27 cellular contexts compared by ENCODE assay signal in the genomic region with DNA sequence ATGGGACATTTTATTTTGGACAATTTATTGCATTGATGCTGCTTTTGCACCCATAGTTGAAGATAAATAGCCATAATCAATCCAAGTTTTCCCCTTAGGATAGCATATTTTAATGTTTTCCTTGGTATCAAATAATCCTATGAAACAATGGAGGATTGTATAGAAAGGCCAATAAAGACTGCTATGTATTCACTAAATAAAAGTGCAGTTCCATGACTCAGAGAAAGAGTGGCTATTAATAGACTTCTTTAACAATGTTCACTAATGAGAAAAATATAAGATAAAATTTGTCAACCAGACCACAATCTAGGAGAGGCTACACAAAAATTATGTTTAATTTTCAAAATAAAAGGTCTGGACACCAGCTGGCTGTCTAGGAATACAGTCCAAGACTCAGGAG.
"Had no signal": no experiment of that assay in that cellular context is flagged by ENCODE, and none has a peak within 500 bp of the region (broad histone marks: within the 10 kb centered on the region; RNA-seq: fewer than 3 reads in every experiment).

No MANE protein-coding gene starts in this region.

- DNase-seq: activated B cell treated with CpG ODN at 0.5 μM for 24 hours; activated CD4-positive, alpha-beta memory T cell treated with anti-CD3 and anti-CD28 coated beads for 36 hours; activated CD4-positive, alpha-beta T cell treated with anti-CD3 and anti-CD28 coated beads for 4 hours; activated CD4-positive, alpha-beta T cell treated with anti-CD3 and anti-CD28 coated beads, Interleukin-2, amount 10 ng/mL, durations not matched to agents 24 days and 14 days; activated CD4-positive, alpha-beta T cell treated with anti-CD3 and anti-CD28 coated beads, Interleukin-2, amount 50 U/mL, for 1 hour; activated CD4-positive, alpha-beta T cell treated with anti-CD3 and anti-CD28 coated beads, Interleukin-2, amount 50 U/mL, for 4 hours; activated CD4-positive, CD25-positive, alpha-beta regulatory T cell treated with anti-CD3 and anti-CD28 coated beads, Interleukin-2, amount 50 U/mL, for 72 hours; activated CD8-positive, alpha-beta memory T cell treated with anti-CD3 and anti-CD28 coated beads, Interleukin-2, amount 50 U/mL, for 4 hours; activated CD8-positive, alpha-beta T cell treated with anti-CD3 and anti-CD28 coated beads for 36 hours; activated effector memory CD4-positive, alpha-beta T cell treated with anti-CD3 and anti-CD28 coated beads, Interleukin-2, amount 50 U/mL, for 16 hours; activated gamma-delta T cell treated with Interleukin-2 at 50 U/mL for 16 hours; activated naive CD4-positive, alpha-beta T cell; activated naive CD4-positive, alpha-beta T cell treated with anti-CD3 and anti-CD28 coated beads for 36 hours; activated naive CD4-positive, alpha-beta T cell treated with anti-CD3 and anti-CD28 coated beads, Interleukin-2, amount 50 U/mL, for 16 hours; activated naive CD8-positive, alpha-beta T cell treated with anti-CD3 and anti-CD28 coated beads for 36 hours; activated T-cell treated with anti-CD3 and anti-CD28 coated beads for 4 hours; activated T-cell treated with anti-CD3 and anti-CD28 coated beads, Interleukin-2, amount 50 U/mL, for 1 hour; activated T-cell treated with anti-CD3 and anti-CD28 coated beads, Interleukin-2, amount 50 U/mL, for 4 hours; activated T-cell treated with anti-CD3 and anti-CD28 coated beads, Interleukin-2, amount 50 U/mL, for 72 hours; adrenal gland; amygdala; anterior cingulate cortex; caudate nucleus; cerebellar nuclear complex; T-helper 1 cell; T-helper 2 cell; T-helper 9 cell had no signal
